In the genomic region with DNA sequence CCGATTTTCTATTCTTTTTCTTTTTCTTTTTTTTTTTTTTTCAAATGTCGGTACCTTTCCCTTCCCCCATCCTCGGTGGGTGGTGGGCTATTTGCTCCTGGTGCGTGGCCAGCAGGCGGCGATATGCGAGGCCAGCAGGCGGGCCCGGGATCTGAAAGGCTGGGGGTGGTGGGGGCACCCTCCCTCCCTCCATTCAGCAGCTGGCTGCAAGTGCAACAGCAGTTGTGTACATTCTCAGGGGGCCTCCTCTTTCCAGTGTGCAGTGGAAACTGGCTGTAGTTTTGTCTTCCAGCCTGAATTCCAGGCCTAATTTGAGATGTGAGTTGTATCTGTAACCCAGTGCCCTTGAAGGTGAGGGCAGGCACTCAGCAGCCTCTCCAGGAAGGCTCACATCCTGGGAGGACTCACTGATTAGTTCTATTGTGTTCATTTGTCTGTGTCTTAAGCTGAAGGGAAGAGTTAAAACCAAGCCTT, we compare ENCODE assay signal across 8 cellular contexts. TPM values are rescaled to one million over a fixed set of nuclear protein-coding genes. Genes with fewer than 3 reads are reported as not detected.
DNase-seq lines count a peak whose midpoint lies in the region; FAIRE-seq and TF ChIP-seq lines count a peak whose summit lies in the region.

No MANE protein-coding gene starts in this region.

- peak overlapping the region; percentile 0 for H3K4me3 ChIP-seq in BE2C (ENCODE audit: low read depth, low read length)

- FAIRE-seq in GM19239 (lab: Jason Lieb, UNC): no peak

- H3K36me3 ChIP-seq in BE2C: peaks cover 62% of the 10 kb centered on the region

- POLR2A ChIA-PET in GM10248 (lab: Yijun Ruan, JAX): no interaction called here

- H3K9me3 ChIP-seq in BE2C: no peaks in the 10 kb centered on the region; the same call in 1 of the 2 replicates

- CTCF ChIA-PET in GM10248 (lab: Yijun Ruan, JAX): interaction anchor here (0.9 to 1.0 kb wide), 2 partner anchors 666 to 814 kb away, joined by 3 read pairs; no protein-coding TSS in a partner anchor

- DNase-seq in BE2C (peak; percentile 100), GM19239 (ENCODE audit: insufficient read length, low spot score) (peak; percentile 17), mesenteric fat pad (ENCODE audit: low spot score) (peak; percentile 88), NCI-H128 (lab: John Stamatoyannopoulos, UW; ENCODE audit: unreplicated experiment) (no peak), GM10248 (ENCODE audit: extremely low spot score) (no peak), AML-193 (lab: John Stamatoyannopoulos, UW) (no peak)
- no peak for DNase-seq in effector CD4-positive, alpha-beta T cell

- H3K4me1 ChIP-seq in BE2C: peaks cover 30% of the 10 kb centered on the region

- peaks cover 45% of the 10 kb centered on the region for H3K27me3 ChIP-seq in BE2C

- peak overlapping the region; percentile 76 for H3K27ac ChIP-seq in angular gyrus (ENCODE audit: low read depth, low read length)

- TF ChIP-seq CTCF in BE2C (IDR thresholded peaks at IDR 0.05; ENCODE audit: low read depth, low read length) (no peak), GM10248 (IDR thresholded peaks at IDR 0.05; ENCODE audit: control extremely low read depth, extremely low read depth, low read depth, missing control alignments) (no peak)

RNA-seq across cellular contexts. Expression of a gene that starts 3.1 kb away (rescaled TPM):
- 1,296 TPM for polyA plus RNA-seq in BE2C (2012; ENCODE audit: insufficient read depth, insufficient read length, low read depth)
- total RNA-seq in mesenteric fat pad: 0.29 TPM

Comparison
In these comparisons a context has a peak if more than half of its experiments do, and no peak if none do; other contexts are left out.
1. DNase-seq: peak in BE2C (single experiment), GM19239 (single experiment) and mesenteric fat pad (single experiment); none in NCI-H128 (single experiment), GM10248 (single experiment), AML-193 (0 of 2) and effector CD4-positive, alpha-beta T cell (single experiment).